Comparison of ENCODE assay signal across 17 cellular contexts in genomic region chr2:124149571-124149970, GRCh38.
"Had no signal": no experiment of that assay in that cellular context is flagged by ENCODE, and none has a peak within 500 bp of the region (broad histone marks: within the 10 kb centered on the region; RNA-seq: fewer than 3 reads in every experiment).

No MANE protein-coding gene starts in this region.

- H3K27ac ChIP-seq: body of pancreas, gastroesophageal sphincter had no signal

- DNase-seq: activated B cell treated with CpG ODN at 0.5 μM for 24 hours; activated CD4-positive, alpha-beta T cell treated with anti-CD3 and anti-CD28 coated beads, Interleukin-2, amount 10 ng/mL, durations not matched to agents 7 days and 5 days; activated CD8-positive, alpha-beta memory T cell treated with anti-CD3 and anti-CD28 coated beads, Interleukin-2, amount 50 U/mL, for 48 hours; activated gamma-delta T cell treated with Interleukin-2 at 50 U/mL for 16 hours; activated T-cell treated with anti-CD3 and anti-CD28 coated beads, Interleukin-2, amount 50 U/mL, for 72 hours; amniotic stem cell; body of pancreas; caudate nucleus; kidney; left ventricle myocardium superior; mesenchymal stem cell; stimulated activated CD4-positive, alpha-beta T cell treated with anti-CD3 and anti-CD28 coated beads, Interleukin-4, amount 100 ng/mL, for 1 hour; stimulated activated naive CD4-positive, alpha-beta T cell; substantia nigra; T-helper 2 cell; trophoblast cell had no signal
